In the genomic region with DNA sequence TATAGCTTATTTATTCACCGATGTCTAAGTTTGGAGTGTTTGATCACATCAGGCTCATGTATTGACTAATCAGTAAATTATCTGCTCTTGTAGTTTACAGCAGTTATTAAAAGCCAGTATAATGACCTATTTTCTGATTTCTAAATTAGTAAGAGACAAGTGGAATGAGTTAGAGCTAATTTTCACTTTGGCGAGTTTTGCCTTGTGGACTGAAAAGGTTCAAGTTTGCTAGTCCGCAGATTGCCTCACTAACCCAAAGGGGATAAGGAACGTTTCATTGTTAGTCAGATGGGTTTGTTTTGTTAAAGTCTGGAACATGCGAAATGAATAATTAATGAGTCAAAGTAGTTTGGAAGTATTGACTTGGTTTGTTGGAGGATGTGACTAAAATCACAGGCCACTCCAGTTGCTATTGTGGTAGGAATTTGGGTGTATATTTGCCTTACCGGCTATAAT, we compare ENCODE assay signal across 11 cellular contexts. TPM values are rescaled to one million over a fixed set of nuclear protein-coding genes. Genes with fewer than 3 reads are reported as not detected.
DNase-seq lines count a peak whose midpoint lies in the region; ATAC-seq and TF ChIP-seq lines count a peak whose summit lies in the region.
"Had no signal": no experiment of that assay in that cellular context is flagged by ENCODE, and none has a peak within 500 bp of the region (broad histone marks: within the 10 kb centered on the region; RNA-seq: fewer than 3 reads in every experiment).

No MANE protein-coding gene starts in this region.

- H3K27me3 ChIP-seq in GM06990 (replicated peaks; ENCODE audit: control insufficient read depth, insufficient read depth, low read length) (no peaks in the 10 kb centered on the region), H9 (ENCODE audit: insufficient read depth, low read length) (no peaks in the 10 kb centered on the region), MM.1S (replicated peaks; ENCODE audit: insufficient read depth, low read length) (no peaks in the 10 kb centered on the region), testis (no peaks in the 10 kb centered on the region)

- H3F3A ChIP-seq in MM.1S (ENCODE audit: insufficient read depth, low read length) = peaks cover 25% of the 10 kb centered on the region

- no peak overlapping the region for H2BK120ac ChIP-seq in H9 (ENCODE audit: low read depth, low read length, poor library complexity, severe bottlenecking)

- H3T11ph ChIP-seq in H9 (ENCODE audit: low read length) = no peak overlapping the region

- no peak for TF ChIP-seq POLR2A in testis (IDR thresholded peaks at IDR 0.05)

- peak overlapping the region; percentile 31 for H3K23ac ChIP-seq in H9 (ENCODE audit: insufficient read length, low read depth, low read length)

- H3K27ac ChIP-seq in H9 (ENCODE audit: insufficient read length, low read depth, low read length) (no peak overlapping the region), MM.1S (ENCODE audit: low read length) (no peak overlapping the region), testis (no peak overlapping the region)

- H3K9ac ChIP-seq in H9 (ENCODE audit: extremely low read depth, insufficient read length, low read length) = no peak overlapping the region
- H3K9ac ChIP-seq in MM.1S (ENCODE audit: low read length) = no peak overlapping the region

- H3K23me2 ChIP-seq in H9 (ENCODE audit: insufficient read length, low read depth, low read length, poor library complexity, severe bottlenecking) = no peaks in the 10 kb centered on the region

- H3K79me1 ChIP-seq in H9 (ENCODE audit: insufficient read depth, low read depth, low read length, poor library complexity, severe bottlenecking) = no peaks in the 10 kb centered on the region

- peaks cover 8 to 10% of the 10 kb centered on the region in 2 experiments for H3K4me1 Mint-ChIP-seq in H9
- H3K4me1 Mint-ChIP-seq in activated T-helper 17 cell treated with anti-CD3 and anti-CD28 coated beads, Interleukin-2, amount 50 U/mL, for 72 hours = peaks cover 39% of the 10 kb centered on the region

- TF ChIP-seq CTCF in GM06990 (IDR thresholded peaks at IDR 0.05; ENCODE audit: insufficient read depth, low read length, poor library complexity, severe bottlenecking) (no peak), H9 (conservative IDR thresholded peaks at IDR 0.05) (no peak), MM.1S (IDR thresholded peaks at IDR 0.05; ENCODE audit: low read length) (no peak), testis (IDR thresholded peaks at IDR 0.05) (no peak)

- H2BK20ac ChIP-seq in H9 (ENCODE audit: low read depth, low read length, poor library complexity, severe bottlenecking) = no peak overlapping the region

- H3K9me3 Mint-ChIP-seq in H9 = no peaks in the 10 kb centered on the region
- H3K9me3 Mint-ChIP-seq in activated T-helper 17 cell treated with anti-CD3 and anti-CD28 coated beads, Interleukin-2, amount 50 U/mL, for 72 hours = no peaks in the 10 kb centered on the region
- H3K9me3 Mint-ChIP-seq: T-helper 1 cell treated with Interleukin-12 subunit alpha and Interleukin-12 subunit beta and Interleukin-4 antibody, amounts not matched to agents 30 μg/mL and 1 μg/mL, for 36 hours had no signal

- no peaks in the 10 kb centered on the region for H3K9me2 ChIP-seq in MM.1S (replicated peaks; ENCODE audit: insufficient read depth, low read length)

- no peak overlapping the region for H3K18ac ChIP-seq in H9 (ENCODE audit: insufficient read length, low read depth, low read length)

- no peak overlapping the region for H3K4me2 ChIP-seq in H9 (ENCODE audit: insufficient read depth, insufficient read length, low read length)
- no peak overlapping the region for H3K4me2 ChIP-seq in MM.1S (ENCODE audit: low read depth, low read length)

- no peak overlapping the region for H3K14ac ChIP-seq in H9 (ENCODE audit: insufficient read depth, low read length)

- H3K4me1 ChIP-seq in H9 (ENCODE audit: insufficient read depth, low read length) = peaks cover 4% of the 10 kb centered on the region; the same call in 1 of the 2 replicates
- peaks cover 25% of the 10 kb centered on the region for H3K4me1 ChIP-seq in MM.1S (ENCODE audit: low read length)
- H3K4me1 ChIP-seq in testis = peaks cover 8% of the 10 kb centered on the region

- H2AK5ac ChIP-seq in H9 (ENCODE audit: insufficient read length, low read length) = no peak overlapping the region

- no peak overlapping the region for H4K5ac ChIP-seq in H9 (ENCODE audit: insufficient read length, low read depth, low read length)

- H3K79me2 ChIP-seq in H9 (ENCODE audit: insufficient read depth, low read length) (no peaks in the 10 kb centered on the region), MM.1S (ENCODE audit: low read length) (peaks cover 19% of the 10 kb centered on the region)

- H2AFZ ChIP-seq in H9 (ENCODE audit: low read length) (no peak overlapping the region), MM.1S (ENCODE audit: low read length) (no peak overlapping the region)

- peaks cover 0 to 2% (median 0%) of the 10 kb centered on the region in 3 experiments; a peak in 1 of 7 replicates for H3K36me3 Mint-ChIP-seq in H9 (ENCODE audit: insufficient read depth in 1 of 3, low read depth in 3 of 3)
- H3K36me3 Mint-ChIP-seq in activated T-helper 17 cell treated with anti-CD3 and anti-CD28 coated beads, Interleukin-2, amount 50 U/mL, for 72 hours (ENCODE audit: low read depth) = peaks cover 72% of the 10 kb centered on the region

- peaks cover 10% of the 10 kb centered on the region for H3K27me3 Mint-ChIP-seq in H9 (ENCODE audit: low read depth)
- no peaks in the 10 kb centered on the region for H3K27me3 Mint-ChIP-seq in activated T-helper 17 cell treated with anti-CD3 and anti-CD28 coated beads, Interleukin-2, amount 50 U/mL, for 72 hours

- no peak overlapping the region for H2BK12ac ChIP-seq in H9 (ENCODE audit: insufficient read length, low read depth, low read length)

- intact Hi-C loops in testis (cut with DNase I; ENCODE audit: low total_unique reads) = no loop called here

- no peak overlapping the region for H3K4ac ChIP-seq in H9 (ENCODE audit: low read depth, low read length)

- no peak overlapping the region for H2BK15ac ChIP-seq in H9 (ENCODE audit: low read depth, low read length)

- no peak overlapping the region; a peak in 1 of 7 replicates for H3K27ac Mint-ChIP-seq in H9
- H3K27ac Mint-ChIP-seq in activated T-helper 17 cell treated with anti-CD3 and anti-CD28 coated beads, Interleukin-2, amount 50 U/mL, for 72 hours = peak overlapping the region; percentile 90

- WGBS in H9 (ENCODE audit: extremely low coverage, insufficient read length, low lambda C conversion rate) = no CpG with 5 or more reads among the region's 6 CpGs
- 88% methylated on average over 6 of the region's 6 CpGs for WGBS in testis, 2 donors

- peaks cover 21% of the 10 kb centered on the region for H3K36me3 ChIP-seq in GM06990 (ENCODE audit: control insufficient read depth, insufficient read depth, low read length)
- H3K36me3 ChIP-seq in MM.1S (replicated peaks; ENCODE audit: insufficient read depth, low read length) = no peaks in the 10 kb centered on the region
- no peaks in the 10 kb centered on the region for H3K36me3 ChIP-seq in testis (ENCODE audit: low read depth, missing control alignments)

- H3K9me3 ChIP-seq in H9 (ENCODE audit: control insufficient read depth, low read depth, low read length) (no peaks in the 10 kb centered on the region), MM.1S (replicated peaks; ENCODE audit: insufficient read depth, low read length) (no peaks in the 10 kb centered on the region), testis (no peaks in the 10 kb centered on the region)

- ATAC-seq in activated T-helper 17 cell treated with anti-CD3 and anti-CD28 coated beads, Interleukin-2, amount 50 U/mL, for 72 hours (replicated peaks) = peak; percentile 75
- no peak for ATAC-seq in GM21825 (IDR thresholded peaks at IDR 0.05; ENCODE audit: unreplicated experiment)
- ATAC-seq: HCT116 had no signal

- H4K20me1 ChIP-seq in H9 (ENCODE audit: control insufficient read depth, insufficient read depth, insufficient read length) = no peaks in the 10 kb centered on the region
- H4K20me1 ChIP-seq in MM.1S (ENCODE audit: insufficient read depth, low read length) = no peaks in the 10 kb centered on the region

- no peak overlapping the region for H3K4me3 Mint-ChIP-seq in H9
- peak overlapping the region; percentile 79 for H3K4me3 Mint-ChIP-seq in activated T-helper 17 cell treated with anti-CD3 and anti-CD28 coated beads, Interleukin-2, amount 50 U/mL, for 72 hours
- H3K4me3 Mint-ChIP-seq: T-helper 1 cell treated with Interleukin-12 subunit alpha and Interleukin-12 subunit beta and Interleukin-4 antibody, amounts not matched to agents 30 μg/mL and 1 μg/mL, for 36 hours had no signal

- no peak overlapping the region for H4K91ac ChIP-seq in H9 (ENCODE audit: insufficient read length, low read depth, low read length)

- H3K56ac ChIP-seq in H9 (ENCODE audit: insufficient read length, low read depth, low read length) = no peak overlapping the region

- no peak overlapping the region for H2BK5ac ChIP-seq in H9 (ENCODE audit: insufficient read length, low read length)

- peak; percentile 62 for DNase-seq in GM06990 (ENCODE audit: extremely low read depth, insufficient read length)
- DNase-seq in H9 = no peak
- DNase-seq in kidney tubule cell (ENCODE audit: low spot score) = peak; percentile 65
- no peak for DNase-seq in MM.1S
- DNase-seq in testis = no peak
- DNase-seq in NCI-H2107 treated with DMSO at 0.1 percent for 48 hours (lab: John Stamatoyannopoulos, UW; ENCODE audit: unreplicated experiment) = no peak
- DNase-seq: NCI-H1105 treated with DMSO at 0.1 percent for 48 hours had no signal

- H4K8ac ChIP-seq in H9 (replicated peaks; ENCODE audit: insufficient read length, low read depth, low read length) = no peak overlapping the region

- no peak overlapping the region for H3K4me3 ChIP-seq in GM06990 (replicated peaks; ENCODE audit: low read depth, low read length)
- H3K4me3 ChIP-seq in MM.1S (ENCODE audit: low read length) = no peak overlapping the region
- H3K4me3 ChIP-seq in testis = no peak overlapping the region

RNA-seq across cellular contexts. Expression of a gene that starts 40.1 kb away (rescaled TPM):
- total RNA-seq in H9 (2021) (8.4 and 15.3 TPM in 2 replicates), testis (100 to 1,000 TPM; 241 to 251 TPM)
- 100 to 1,000 TPM; 118 to 119 TPM for total RNA-seq in activated T-helper 17 cell treated with anti-CD3 and anti-CD28 coated beads, Interleukin-2, amount 50 U/mL, for 72 hours
- 176 TPM for polyA plus RNA-seq in testis (ENCODE audit: insufficient read depth, low read depth, low replicate concordance)

Comparison
In these comparisons a context has a peak if more than half of its experiments do, and no peak if none do; other contexts are left out.
1. DNase-seq: peak in GM06990 (single experiment) and kidney tubule cell (single experiment); none in H9 (single experiment), MM.1S (single experiment), testis (single experiment) and NCI-H2107 treated with DMSO at 0.1 percent for 48 hours (single experiment).